In genomic region chr3:43105597-43106292, GRCh38 we compare ENCODE assay signal across 8 cellular contexts. TPM values are rescaled to one million over a fixed set of nuclear protein-coding genes. Genes with fewer than 3 reads are reported as not detected.
DNase-seq lines count a peak whose midpoint lies in the region; ATAC-seq and TF ChIP-seq lines count a peak whose summit lies in the region.

Gene POMGNT2 (minus strand): TSS chr3:43106079. CDS start chr3:43081431, 24,648 bp downstream.

- H4K20me1 ChIP-seq in GM23338 (replicated peaks; ENCODE audit: insufficient read depth): peaks cover 3% of the 10 kb centered on the region
- no peaks in the 10 kb centered on the region for H4K20me1 ChIP-seq in neural progenitor cell (ENCODE audit: low read depth)

- TF ChIP-seq CTCF in GM23338 (conservative IDR thresholded peaks at IDR 0.05; ENCODE audit: low read depth in 2 of 2): no peak
- TF ChIP-seq CTCF in neural progenitor cell (IDR thresholded peaks at IDR 0.05): peak; percentile 11

- H3K27me3 ChIP-seq in GM23338 (ENCODE audit: insufficient read depth) (peaks cover 16% of the 10 kb centered on the region; the same call in 1 of the 2 replicates), SJSA1 (replicated peaks) (0 out of 2 replicates have a peak, but pooled peaks cover 3% of the 10 kb centered on the region), neural progenitor cell (peaks cover 33% of the 10 kb centered on the region)

- H3K9ac ChIP-seq in neural progenitor cell: peak within 1 kb of the TSS; percentile 44

- peaks cover 15% of the 10 kb centered on the region for H3K4me1 Mint-ChIP-seq in GM23338
- peaks cover 14% of the 10 kb centered on the region for H3K4me1 Mint-ChIP-seq in neural progenitor cell
- H3K4me1 Mint-ChIP-seq in stimulated activated naive CD8-positive, alpha-beta T cell treated with anti-CD3 and anti-CD28 coated beads, Interleukin-15, amount 100 ng/mL, for 72 hours: peaks cover 45% of the 10 kb centered on the region

- peaks cover 3% of the 10 kb centered on the region for H3K27me3 Mint-ChIP-seq in GM23338 (ENCODE audit: insufficient read depth, low read depth, poor library complexity)
- no peaks in the 10 kb centered on the region for H3K27me3 Mint-ChIP-seq in neural progenitor cell (ENCODE audit: insufficient read depth, low read depth)
- H3K27me3 Mint-ChIP-seq in stimulated activated naive CD8-positive, alpha-beta T cell treated with anti-CD3 and anti-CD28 coated beads, Interleukin-15, amount 100 ng/mL, for 72 hours: no peaks in the 10 kb centered on the region

- H3K4me3 ChIP-seq in GM23338: peak within 1 kb of the TSS; percentile 82
- peak within 1 kb of the TSS; percentile 66 for H3K4me3 ChIP-seq in SJSA1
- peak within 1 kb of the TSS; percentile 77 for H3K4me3 ChIP-seq in neural progenitor cell

- H3K27ac Mint-ChIP-seq in GM23338 (no peak within 1 kb of the TSS), neural progenitor cell (no peak within 1 kb of the TSS)
- peak within 1 kb of the TSS; percentile 82 to 92 for H3K27ac Mint-ChIP-seq in stimulated activated naive CD8-positive, alpha-beta T cell treated with anti-CD3 and anti-CD28 coated beads, Interleukin-15, amount 100 ng/mL, for 72 hours

- H2AFZ ChIP-seq in GM23338 (peak within 1 kb of the TSS; percentile 85), neural progenitor cell (replicated peaks) (peak within 1 kb of the TSS; percentile 92)

- peak within 1 kb of the TSS; percentile 72 for H3K4me3 Mint-ChIP-seq in GM23338
- H3K4me3 Mint-ChIP-seq in neural progenitor cell: peak within 1 kb of the TSS; percentile 80
- peak within 1 kb of the TSS; percentile 84 to 93 for H3K4me3 Mint-ChIP-seq in stimulated activated naive CD8-positive, alpha-beta T cell treated with anti-CD3 and anti-CD28 coated beads, Interleukin-15, amount 100 ng/mL, for 72 hours

- peak; percentile 94 for ATAC-seq in GM23338
- peak; percentile 95 for ATAC-seq in stimulated activated naive CD8-positive, alpha-beta T cell treated with anti-CD3 and anti-CD28 coated beads, Interleukin-15, amount 100 ng/mL, for 72 hours

- H3K27ac ChIP-seq in GM23338 (ENCODE audit: low read depth) (no peak within 1 kb of the TSS), SJSA1 (no peak within 1 kb of the TSS), neural progenitor cell (no peak within 1 kb of the TSS)

- H3K9me3 ChIP-seq in SJSA1 (replicated peaks) (no peaks in the 10 kb centered on the region), neural progenitor cell (ENCODE audit: low read depth) (no peaks in the 10 kb centered on the region)

- H3F3A ChIP-seq in GM23338 (replicated peaks; ENCODE audit: low read depth): no peaks in the 10 kb centered on the region
- no peaks in the 10 kb centered on the region for H3F3A ChIP-seq in neural progenitor cell (ENCODE audit: low read depth)

- H3K4me2 ChIP-seq in GM23338 (peak within 1 kb of the TSS; percentile 71), neural progenitor cell (peak within 1 kb of the TSS; percentile 85)

- H3K36me3 ChIP-seq in GM23338 (ENCODE audit: insufficient read depth): no peaks in the 10 kb centered on the region
- no peaks in the 10 kb centered on the region for H3K36me3 ChIP-seq in SJSA1
- H3K36me3 ChIP-seq in neural progenitor cell: no peaks in the 10 kb centered on the region

- H3K9me3 Mint-ChIP-seq in GM23338 (no peaks in the 10 kb centered on the region), neural progenitor cell (no peaks in the 10 kb centered on the region)
- H3K9me3 Mint-ChIP-seq in stimulated activated naive CD8-positive, alpha-beta T cell treated with anti-CD3 and anti-CD28 coated beads, Interleukin-15, amount 100 ng/mL, for 72 hours: peaks cover 6 to 9% of the 10 kb centered on the region in 2 donors

- peaks cover 13% of the 10 kb centered on the region; the same call in 1 of the 2 replicates for H3K79me2 ChIP-seq in GM23338 (replicated peaks; ENCODE audit: insufficient read depth)
- H3K79me2 ChIP-seq in neural progenitor cell (ENCODE audit: low read depth): peaks cover 15% of the 10 kb centered on the region

- DNase-seq in DMS153 (lab: John Stamatoyannopoulos, UW) (peak; percentile 45), GM23338 (ENCODE audit: low spot score) (peak; percentile 94), LoVo (ENCODE audit: low spot score) (peak; percentile 94), SJSA1 (ENCODE audit: low read depth in 1 of 2, low spot score in 2 of 2) (peak; percentile 42 to 75), foreskin melanocyte (peak; percentile 54), neural progenitor cell (ENCODE audit: low spot score) (peak; percentile 96)
- DNase-seq in activated naive CD4-positive, alpha-beta T cell treated with Interleukin-2 at 50 U/mL for 16 hours: peak; percentile 88
- peak; percentile 88 to 89 for DNase-seq in stimulated activated naive CD8-positive, alpha-beta T cell treated with anti-CD3 and anti-CD28 coated beads, Interleukin-15, amount 100 ng/mL, for 72 hours

- H3K36me3 Mint-ChIP-seq in GM23338 (ENCODE audit: low read depth) (no peaks in the 10 kb centered on the region), neural progenitor cell (no peaks in the 10 kb centered on the region)

- peaks cover 4% of the 10 kb centered on the region; the same call in 1 of the 2 replicates for H3K4me1 ChIP-seq in GM23338 (ENCODE audit: insufficient read depth)
- 0 out of 2 replicates have a peak, but pooled peaks cover 3% of the 10 kb centered on the region for H3K4me1 ChIP-seq in SJSA1 (replicated peaks)
- H3K4me1 ChIP-seq in neural progenitor cell: peaks cover 7% of the 10 kb centered on the region

- H3K9me2 ChIP-seq in GM23338 (ENCODE audit: insufficient read depth): peaks cover 7% of the 10 kb centered on the region; the same call in 1 of the 2 replicates

TF ChIP-seq in GM23338, 12 proteins besides CTCF, POLR2A, EP300 and RAD21 (continues in another document):
- TF ChIP-seq EZH2 (IDR thresholded peaks at IDR 0.05; ENCODE audit: low read depth, unreplicated experiment) (no peak), CREB1 (CRISPR knock-in tag; IDR thresholded peaks at IDR 0.05; ENCODE audit: low read depth) (0 out of 2 replicates have a peak, but pooled peaks have one; percentile 10)
- TF ChIP-seq, protein P1, sequence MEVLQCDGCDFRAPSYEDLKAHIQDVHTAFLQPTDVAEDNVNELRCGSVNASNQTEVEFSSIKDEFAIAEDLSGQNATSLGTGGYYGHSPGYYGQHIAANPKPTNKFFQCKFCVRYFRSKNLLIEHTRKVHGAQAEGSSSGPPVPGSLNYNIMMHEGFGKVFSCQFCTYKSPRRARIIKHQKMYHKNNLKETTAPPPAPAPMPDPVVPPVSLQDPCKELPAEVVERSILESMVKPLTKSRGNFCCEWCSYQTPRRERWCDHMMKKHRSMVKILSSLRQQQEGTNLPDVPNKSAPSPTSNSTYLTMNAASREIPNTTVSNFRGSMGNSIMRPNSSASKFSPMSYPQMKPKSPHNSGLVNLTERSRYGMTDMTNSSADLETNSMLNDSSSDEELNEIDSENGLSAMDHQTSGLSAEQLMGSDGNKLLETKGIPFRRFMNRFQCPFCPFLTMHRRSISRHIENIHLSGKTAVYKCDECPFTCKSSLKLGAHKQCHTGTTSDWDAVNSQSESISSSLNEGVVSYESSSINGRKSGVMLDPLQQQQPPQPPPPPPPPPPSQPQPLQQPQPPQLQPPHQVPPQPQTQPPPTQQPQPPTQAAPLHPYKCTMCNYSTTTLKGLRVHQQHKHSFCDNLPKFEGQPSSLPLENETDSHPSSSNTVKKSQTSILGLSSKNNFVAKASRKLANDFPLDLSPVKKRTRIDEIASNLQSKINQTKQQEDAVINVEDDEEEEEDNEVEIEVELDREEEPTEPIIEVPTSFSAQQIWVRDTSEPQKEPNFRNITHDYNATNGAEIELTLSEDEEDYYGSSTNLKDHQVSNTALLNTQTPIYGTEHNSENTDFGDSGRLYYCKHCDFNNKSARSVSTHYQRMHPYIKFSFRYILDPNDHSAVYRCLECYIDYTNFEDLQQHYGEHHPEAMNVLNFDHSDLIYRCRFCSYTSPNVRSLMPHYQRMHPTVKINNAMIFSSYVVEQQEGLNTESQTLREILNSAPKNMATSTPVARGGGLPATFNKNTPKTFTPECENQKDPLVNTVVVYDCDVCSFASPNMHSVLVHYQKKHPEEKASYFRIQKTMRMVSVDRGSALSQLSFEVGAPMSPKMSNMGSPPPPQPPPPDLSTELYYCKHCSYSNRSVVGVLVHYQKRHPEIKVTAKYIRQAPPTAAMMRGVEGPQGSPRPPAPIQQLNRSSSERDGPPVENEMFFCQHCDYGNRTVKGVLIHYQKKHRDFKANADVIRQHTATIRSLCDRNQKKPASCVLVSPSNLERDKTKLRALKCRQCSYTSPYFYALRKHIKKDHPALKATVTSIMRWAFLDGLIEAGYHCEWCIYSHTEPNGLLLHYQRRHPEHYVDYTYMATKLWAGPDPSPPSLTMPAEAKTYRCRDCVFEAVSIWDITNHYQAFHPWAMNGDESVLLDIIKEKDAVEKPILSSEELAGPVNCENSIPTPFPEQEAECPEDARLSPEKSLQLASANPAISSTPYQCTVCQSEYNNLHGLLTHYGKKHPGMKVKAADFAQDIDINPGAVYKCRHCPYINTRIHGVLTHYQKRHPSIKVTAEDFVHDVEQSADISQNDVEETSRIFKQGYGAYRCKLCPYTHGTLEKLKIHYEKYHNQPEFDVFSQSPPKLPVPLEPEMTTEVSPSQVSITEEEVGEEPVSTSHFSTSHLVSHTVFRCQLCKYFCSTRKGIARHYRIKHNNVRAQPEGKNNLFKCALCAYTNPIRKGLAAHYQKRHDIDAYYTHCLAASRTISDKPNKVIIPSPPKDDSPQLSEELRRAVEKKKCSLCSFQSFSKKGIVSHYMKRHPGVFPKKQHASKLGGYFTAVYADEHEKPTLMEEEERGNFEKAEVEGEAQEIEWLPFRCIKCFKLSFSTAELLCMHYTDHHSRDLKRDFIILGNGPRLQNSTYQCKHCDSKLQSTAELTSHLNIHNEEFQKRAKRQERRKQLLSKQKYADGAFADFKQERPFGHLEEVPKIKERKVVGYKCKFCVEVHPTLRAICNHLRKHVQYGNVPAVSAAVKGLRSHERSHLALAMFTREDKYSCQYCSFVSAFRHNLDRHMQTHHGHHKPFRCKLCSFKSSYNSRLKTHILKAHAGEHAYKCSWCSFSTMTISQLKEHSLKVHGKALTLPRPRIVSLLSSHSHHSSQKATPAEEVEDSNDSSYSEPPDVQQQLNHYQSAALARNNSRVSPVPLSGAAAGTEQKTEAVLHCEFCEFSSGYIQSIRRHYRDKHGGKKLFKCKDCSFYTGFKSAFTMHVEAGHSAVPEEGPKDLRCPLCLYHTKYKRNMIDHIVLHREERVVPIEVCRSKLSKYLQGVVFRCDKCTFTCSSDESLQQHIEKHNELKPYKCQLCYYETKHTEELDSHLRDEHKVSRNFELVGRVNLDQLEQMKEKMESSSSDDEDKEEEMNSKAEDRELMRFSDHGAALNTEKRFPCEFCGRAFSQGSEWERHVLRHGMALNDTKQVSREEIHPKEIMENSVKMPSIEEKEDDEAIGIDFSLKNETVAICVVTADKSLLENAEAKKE (CRISPR knock-in tag; IDR thresholded peaks at IDR 0.05): no peak

RNA-seq across cellular contexts. Expression of gene POMGNT2, which starts in this region (rescaled TPM):
- total RNA-seq in GM23338 (2014; rRNA removed; shearing (Covaris generic)): 22.6 and 26.1 TPM in 2 replicates
- polyA plus RNA-seq in GM23338 (2016; fragmentation: Nextera tagmentation; extraction: Ambion mirVana): 10.2 and 10.7 TPM in 2 replicates
- total RNA-seq in SJSA1 (2014; rRNA removed; shearing (Covaris generic)): 0.78 and 4.6 TPM in 2 replicates
- 13.2 and 28.8 TPM in 2 replicates for total RNA-seq in neural progenitor cell (ENCODE audit: low replicate concordance)

Comparison
In these comparisons a context has a peak if more than half of its experiments do, and no peak if none do; other contexts are left out.
1. DNase-seq: peak in every context shown above with its lines; median percentile 96 in neural progenitor cell; 94 in GM23338; 94 in LoVo; 88 in stimulated activated naive CD8-positive, alpha-beta T cell treated with anti-CD3 and anti-CD28 coated beads, Interleukin-15, amount 100 ng/mL, for 72 hours; 88 in activated naive CD4-positive, alpha-beta T cell treated with Interleukin-2 at 50 U/mL for 16 hours; 58 in SJSA1; 54 in foreskin melanocyte; 45 in DMS153.
2. H3K27ac Mint-ChIP-seq: peak in stimulated activated naive CD8-positive, alpha-beta T cell treated with anti-CD3 and anti-CD28 coated beads, Interleukin-15, amount 100 ng/mL, for 72 hours (2 of 2); none in GM23338 (single experiment) and neural progenitor cell (single experiment).
3. Peak in every context shown above with its lines, with median percentiles within 50 percentile points of each other: H3K4me3 ChIP-seq and H3K4me3 Mint-ChIP-seq.